In genomic region chr12:106889950-106890626, GRCh38 we compare ENCODE assay signal across 32 cellular contexts.
"Had no signal": no experiment of that assay in that cellular context is flagged by ENCODE, and none has a peak within 500 bp of the region (broad histone marks: within the 10 kb centered on the region; RNA-seq: fewer than 3 reads in every experiment).

No MANE protein-coding gene starts in this region.

- H3K4me1 ChIP-seq: SJCRH30 had no signal

- H3K9me3 ChIP-seq: MG63, SJCRH30 had no signal

- ATAC-seq: activated CD8-positive, alpha-beta memory T cell treated with anti-CD3 and anti-CD28 coated beads, Interleukin-2, amount 10 ng/mL, durations not matched to agents 7 days and 5 days; Panc1 had no signal

- H3K36me3 ChIP-seq: brain microvascular endothelial cell, SJCRH30 had no signal

- H3K4me3 ChIP-seq: MG63, SJCRH30, SK-N-MC had no signal

- DNase-seq: activated CD4-positive, alpha-beta memory T cell treated with anti-CD3 and anti-CD28 coated beads, Interleukin-2, amount 10 ng/mL, durations not matched to agents 7 days and 5 days; activated CD4-positive, alpha-beta T cell treated with anti-CD3 and anti-CD28 coated beads for 1 hour; activated CD4-positive, alpha-beta T cell treated with anti-CD3 and anti-CD28 coated beads for 48 hours; activated CD4-positive, CD25-positive, alpha-beta regulatory T cell; activated CD8-positive, alpha-beta memory T cell treated with anti-CD3 and anti-CD28 coated beads for 24 hours; activated CD8-positive, alpha-beta memory T cell treated with anti-CD3 and anti-CD28 coated beads, Interleukin-2, amount 10 ng/mL, durations not matched to agents 7 days and 5 days; activated CD8-positive, alpha-beta memory T cell treated with anti-CD3 and anti-CD28 coated beads, Interleukin-2, amount 50 U/mL, for 48 hours; activated effector memory CD4-positive, alpha-beta T cell treated with Interleukin-2 at 50 U/mL for 16 hours; activated naive CD4-positive, alpha-beta T cell treated with anti-CD3 and anti-CD28 coated beads, Interleukin-2, amount 50 U/mL, for 16 hours; activated naive CD8-positive, alpha-beta T cell treated with anti-CD3 and anti-CD28 coated beads for 36 hours; activated T-cell treated with anti-CD3 and anti-CD28 coated beads, Interleukin-2, amount 50 U/mL, for 48 hours; amniotic stem cell; aorta; brain microvascular endothelial cell; Kasumi-1; KG1; MG63; NCI-H1048; NCI-H1105 treated with DMSO at 0.1 percent for 48 hours; NCI-H1436; NCI-H1694; NCI-H1930; NCI-H2081 treated with DMSO at 0.1 percent for 48 hours; NCI-H510A; NCI-H526; NCI-H748 treated with DMSO at 0.1 percent for 48 hours; SHP77; SJCRH30; T1000; WERI-Rb-1 had no signal

- H3K27me3 ChIP-seq: brain microvascular endothelial cell, MG63, SJCRH30 had no signal

- H3K27ac ChIP-seq: brain microvascular endothelial cell, SJCRH30, SK-N-MC, WERI-Rb-1 had no signal
